16 cellular contexts compared by ENCODE assay signal in genomic region chr7:142408794-142409193, GRCh38.
DNase-seq lines count a peak whose midpoint lies in the region; ATAC-seq and TF ChIP-seq lines count a peak whose summit lies in the region.
"Had no signal": no experiment of that assay in that cellular context is flagged by ENCODE, and none has a peak within 500 bp of the region (broad histone marks: within the 10 kb centered on the region; RNA-seq: fewer than 3 reads in every experiment).

No MANE protein-coding gene starts in this region.

- BruUV-seq in PC-3 (replicated peaks; lab: Mats Ljungman, UMichigan) = no TSS peak

- H2AK5ac ChIP-seq in mesenchymal stem cell (ENCODE audit: low read length, severe bottlenecking) = no peak overlapping the region

- H2BK15ac ChIP-seq in mesenchymal stem cell (ENCODE audit: low read depth, poor library complexity, severe bottlenecking) = no peak overlapping the region

- no peaks in the 10 kb centered on the region for H3K9me3 ChIP-seq in DND-41 (ENCODE audit: insufficient read depth, low read length, severe bottlenecking)
- no peaks in the 10 kb centered on the region for H3K9me3 ChIP-seq in PC-3 (ENCODE audit: low read length)
- no peaks in the 10 kb centered on the region for H3K9me3 ChIP-seq in mesenchymal stem cell (ENCODE audit: control insufficient read depth, low read length)
- H3K9me3 ChIP-seq: SJCRH30 had no signal

- H3K36me3 Mint-ChIP-seq in activated CD4-positive, alpha-beta T cell treated with anti-CD3 and anti-CD28 coated beads for 36 hours (ENCODE audit: low read depth) = no peaks in the 10 kb centered on the region
- H3K36me3 Mint-ChIP-seq: CD14-positive monocyte had no signal

- H3F3A ChIP-seq in PC-3 (ENCODE audit: low read length, unreplicated experiment) = no peaks in the 10 kb centered on the region

- no peak overlapping the region for H4K91ac ChIP-seq in mesenchymal stem cell (ENCODE audit: low read length)

- H4K8ac ChIP-seq in mesenchymal stem cell (ENCODE audit: low read length) = no peak overlapping the region

- H3K4ac ChIP-seq in mesenchymal stem cell (ENCODE audit: low read depth in 1 of 2, low read length in 2 of 2) = no peak overlapping the region

- DNase-seq in DND-41 (no peak), PC-3 (no peak), mesenchymal stem cell (no peak), medulla oblongata (ENCODE audit: extremely low spot score) (no peak)
- DNase-seq in activated CD4-positive, alpha-beta T cell treated with anti-CD3 and anti-CD28 coated beads for 36 hours = no peak
- no peak for DNase-seq in stimulated activated naive CD4-positive, alpha-beta T cell (lab: John Stamatoyannopoulos, UW)
- DNase-seq: HCEC 1CT, NCI-H1105, NCI-H1694, PC-9, SJCRH30 had no signal

- peak overlapping the region; percentile 59 for H3K9ac ChIP-seq in DND-41 (ENCODE audit: low read depth, low read length)
- H3K9ac ChIP-seq in PC-3 (ENCODE audit: low read length) = no peak overlapping the region
- H3K9ac ChIP-seq in mesenchymal stem cell (ENCODE audit: low read length) = peak overlapping the region; percentile 74

- H3K4me3 Mint-ChIP-seq in activated CD4-positive, alpha-beta T cell treated with anti-CD3 and anti-CD28 coated beads for 36 hours = no peak overlapping the region
- H3K4me3 Mint-ChIP-seq: CD14-positive monocyte, GM23338 had no signal

- peak overlapping the region; percentile 55 for H2AFZ ChIP-seq in ACC112 (ENCODE audit: low read length, unreplicated experiment)
- peak overlapping the region; percentile 61; the same call in 1 of the 2 replicates for H2AFZ ChIP-seq in DND-41 (ENCODE audit: low read depth, low read length)
- H2AFZ ChIP-seq in PC-3 (ENCODE audit: low read length) = peak overlapping the region; percentile 50; the same call in 1 of the 2 replicates
- peak overlapping the region; percentile 39 for H2AFZ ChIP-seq in mesenchymal stem cell (ENCODE audit: low read depth, low read length)
- H2AFZ ChIP-seq: GM23338, PC-9 had no signal

- no peaks in the 10 kb centered on the region for H3K9me3 Mint-ChIP-seq in activated CD4-positive, alpha-beta T cell treated with anti-CD3 and anti-CD28 coated beads for 36 hours (ENCODE audit: low read depth)
- H3K9me3 Mint-ChIP-seq: CD14-positive monocyte, GM23338 had no signal

- H3K23ac ChIP-seq in mesenchymal stem cell (ENCODE audit: low read length in 2 of 2) = no peak overlapping the region

- no peak overlapping the region for H2BK12ac ChIP-seq in mesenchymal stem cell (ENCODE audit: low read length in 2 of 2)

- no peaks in the 10 kb centered on the region for H3K79me1 ChIP-seq in mesenchymal stem cell (replicated peaks; ENCODE audit: low read length, poor library complexity, severe bottlenecking)

- H3K4me1 ChIP-seq in ACC112 (ENCODE audit: control insufficient read depth, insufficient read depth, low read length, unreplicated experiment) (peaks cover 13% of the 10 kb centered on the region), DND-41 (ENCODE audit: insufficient read depth, low read length) (peaks cover 50% of the 10 kb centered on the region), PC-3 (ENCODE audit: insufficient read depth, low read length) (peaks cover 9% of the 10 kb centered on the region), mesenchymal stem cell (ENCODE audit: control insufficient read depth, insufficient read depth, low read depth, low read length) (peaks cover 8% of the 10 kb centered on the region)
- H3K4me1 ChIP-seq: SJCRH30 had no signal

- ATAC-seq in DND-41 (ENCODE audit: insufficient read depth, low read depth) (0 out of 3 replicates have a peak, but pooled peaks have one; percentile 22), PC-3 (no peak), GM21360 (IDR thresholded peaks at IDR 0.05; ENCODE audit: unreplicated experiment) (no peak)
- ATAC-seq in activated CD4-positive, alpha-beta T cell treated with anti-CD3 and anti-CD28 coated beads for 36 hours = no peak
- ATAC-seq: GM23338 had no signal

- 0 out of 2 replicates have a peak, but pooled peaks cover 4% of the 10 kb centered on the region for H3K27me3 ChIP-seq in ACC112 (ENCODE audit: insufficient read depth, low read length)
- H3K27me3 ChIP-seq in DND-41 (ENCODE audit: insufficient read depth, low read length, poor library complexity) = no peaks in the 10 kb centered on the region
- no peaks in the 10 kb centered on the region; the same call in 1 of the 2 replicates for H3K27me3 ChIP-seq in PC-3 (ENCODE audit: low read length)
- no peaks in the 10 kb centered on the region for H3K27me3 ChIP-seq in mesenchymal stem cell (ENCODE audit: control insufficient read depth in 1 of 2, insufficient read depth in 1 of 2, low read length in 2 of 2)

- TF ChIP-seq CTCF in DND-41 (IDR thresholded peaks at IDR 0.05; ENCODE audit: borderline replicate concordance, extremely low read depth, low read length, poor library complexity, severe bottlenecking) = no peak
- no peak for TF ChIP-seq CTCF in PC-3 (conservative IDR thresholded peaks at IDR 0.05; ENCODE audit: low read depth, low read length)

- POLR2A ChIA-PET in PC-3 (lab: Charles Lee; ENCODE audit: unreplicated experiment) = no interaction called here
- POLR2A ChIA-PET in activated CD4-positive, alpha-beta T cell treated with anti-CD3 and anti-CD28 coated beads for 36 hours (lab: Charles Lee) = no interaction called here

- peak overlapping the region; percentile 83 for H3K4me3 ChIP-seq in ACC112 (ENCODE audit: low read depth, low read length)
- H3K4me3 ChIP-seq in DND-41 (ENCODE audit: low read depth in 1 of 2, low read length in 2 of 2) = peak overlapping the region in 1 of 2 experiments; percentile 46; a peak in 1 of 4 replicates
- no peak overlapping the region for H3K4me3 ChIP-seq in PC-3 (ENCODE audit: low read length)
- H3K4me3 ChIP-seq in mesenchymal stem cell (ENCODE audit: insufficient read depth in 1 of 2, low read depth in 1 of 2, low read length in 2 of 2) = peak overlapping the region in 1 of 2 experiments; percentile 71
- H3K4me3 ChIP-seq: GM23338, PC-9 had no signal

- no peak overlapping the region for H2BK5ac ChIP-seq in mesenchymal stem cell (ENCODE audit: low read depth, low read length, poor library complexity, severe bottlenecking)

- no peak overlapping the region for H3K14ac ChIP-seq in mesenchymal stem cell (ENCODE audit: low read length in 2 of 2)

- H3K27ac Mint-ChIP-seq in activated CD4-positive, alpha-beta T cell treated with anti-CD3 and anti-CD28 coated beads for 36 hours = no peak overlapping the region
- H3K27ac Mint-ChIP-seq: CD14-positive monocyte, GM23338 had no signal

- H3K27ac ChIP-seq in ACC112 (ENCODE audit: low read depth, low read length) (no peak overlapping the region), DND-41 (ENCODE audit: low read length) (peak overlapping the region; percentile 94), PC-3 (ENCODE audit: low read length) (no peak overlapping the region), mesenchymal stem cell (ENCODE audit: low read length, poor library complexity, severe bottlenecking) (no peak overlapping the region)
- H3K27ac ChIP-seq: PC-9, RWPE1, SJCRH30 had no signal

- no peaks in the 10 kb centered on the region for H3K79me2 ChIP-seq in ACC112 (ENCODE audit: control insufficient read depth, insufficient read depth, low read length, unreplicated experiment)
- H3K79me2 ChIP-seq in DND-41 (ENCODE audit: insufficient read depth, low read length) = no peaks in the 10 kb centered on the region
- H3K79me2 ChIP-seq in PC-3 (ENCODE audit: low read length) = no peaks in the 10 kb centered on the region

- intact Hi-C loops in PC-3 (cut with micrococcal nuclease) = no loop called here
- intact Hi-C loops in activated CD4-positive, alpha-beta T cell treated with anti-CD3 and anti-CD28 coated beads for 36 hours (cut with DNase I, micrococcal nuclease) = no loop called here

- peak overlapping the region; percentile 59 for H3K4me2 ChIP-seq in DND-41 (ENCODE audit: insufficient read depth, low read length)
- no peak overlapping the region for H3K4me2 ChIP-seq in PC-3 (ENCODE audit: low read length)
- no peak overlapping the region for H3K4me2 ChIP-seq in mesenchymal stem cell (ENCODE audit: low read length, poor library complexity, severe bottlenecking)
- H3K4me2 ChIP-seq: GM23338, PC-9 had no signal

- H3K9me2 ChIP-seq in PC-3 (replicated peaks; ENCODE audit: low read length) = no peaks in the 10 kb centered on the region

- peaks cover 2% of the 10 kb centered on the region for H3K4me1 Mint-ChIP-seq in activated CD4-positive, alpha-beta T cell treated with anti-CD3 and anti-CD28 coated beads for 36 hours

- H3K27me3 Mint-ChIP-seq in activated CD4-positive, alpha-beta T cell treated with anti-CD3 and anti-CD28 coated beads for 36 hours = no peaks in the 10 kb centered on the region

- no peaks in the 10 kb centered on the region for H4K20me1 ChIP-seq in DND-41 (ENCODE audit: insufficient read depth, low read length)
- no peaks in the 10 kb centered on the region for H4K20me1 ChIP-seq in PC-3 (ENCODE audit: low read length)

- CTCF ChIA-PET in PC-3 (lab: Charles Lee) = no interaction called here
- CTCF ChIA-PET in activated CD4-positive, alpha-beta T cell treated with anti-CD3 and anti-CD28 coated beads for 36 hours (lab: Charles Lee) = interaction anchor here (1.6 kb wide), 1 partner anchor 22 kb away, joined by 8 read pairs; no protein-coding TSS in a partner anchor

- no peak overlapping the region for H2BK120ac ChIP-seq in mesenchymal stem cell (ENCODE audit: low read depth, low read length)

- H3K18ac ChIP-seq in mesenchymal stem cell (ENCODE audit: low read depth in 1 of 2, low read length in 2 of 2) = no peak overlapping the region

- H3K36me3 ChIP-seq in ACC112 (ENCODE audit: insufficient read depth, low read length) (no peaks in the 10 kb centered on the region), DND-41 (ENCODE audit: insufficient read depth, low read length) (no peaks in the 10 kb centered on the region), PC-3 (ENCODE audit: low read depth, low read length) (no peaks in the 10 kb centered on the region), mesenchymal stem cell (ENCODE audit: control insufficient read depth in 1 of 2, insufficient read depth in 2 of 2, low read depth in 1 of 2, low read length in 2 of 2) (no peaks in the 10 kb centered on the region)
- H3K36me3 ChIP-seq: SJCRH30 had no signal
